In genomic region chr1:89946532-89946931, GRCh38 we compare ENCODE assay signal across 19 cellular contexts. TPM values are rescaled to one million over a fixed set of nuclear protein-coding genes. Genes with fewer than 3 reads are reported as not detected.
DNase-seq lines count a peak whose midpoint lies in the region; ATAC-seq, FAIRE-seq and TF ChIP-seq lines count a peak whose summit lies in the region.
"Had no signal": no experiment of that assay in that cellular context is flagged by ENCODE, and none has a peak within 500 bp of the region (broad histone marks: within the 10 kb centered on the region; RNA-seq: fewer than 3 reads in every experiment).

No MANE protein-coding gene starts in this region.

- H3K9ac ChIP-seq in HepG2 (ENCODE audit: insufficient read depth, low read depth, low read length) (no peak overlapping the region), Karpas-422 (ENCODE audit: low read length) (peak overlapping the region; percentile 60), K562 (ENCODE audit: insufficient read depth in 1 of 2, low read depth in 2 of 2, low read length in 2 of 2) (no peak overlapping the region), smooth muscle cell (ENCODE audit: low read depth) (no peak overlapping the region)

- peaks cover 8% of the 10 kb centered on the region for H3F3A ChIP-seq in smooth muscle cell (ENCODE audit: low read depth)

- no peak for TF ChIP-seq EP300 in HepG2 (IDR thresholded peaks at IDR 0.05; ENCODE audit: low read depth in 2 of 2, low read length in 2 of 2)
- TF ChIP-seq EP300 in HepG2 (CRISPR knock-in tag; IDR thresholded peaks at IDR 0.05; ENCODE audit: borderline replicate concordance), result no peak
- TF ChIP-seq EP300 in K562 (IDR thresholded peaks at IDR 0.05; ENCODE audit: low read length), result no peak

- H3K36me3 ChIP-seq in HepG2 (replicated peaks in 1 of 2; ENCODE audit: control insufficient read depth in 1 of 2, insufficient read depth in 2 of 2, low read length in 2 of 2) (no peaks in the 10 kb centered on the region), right lobe of liver (no peaks in the 10 kb centered on the region), Karpas-422 (ENCODE audit: insufficient read depth, low read length) (no peaks in the 10 kb centered on the region), K562 (ENCODE audit: control insufficient read depth, insufficient read depth, low read length) (no peaks in the 10 kb centered on the region), smooth muscle cell (ENCODE audit: low read depth) (no peaks in the 10 kb centered on the region), A673 (ENCODE audit: insufficient read depth, low read length, poor library complexity, severe bottlenecking) (no peaks in the 10 kb centered on the region), left lung (no peaks in the 10 kb centered on the region), body of pancreas (replicated peaks in 1 of 2; ENCODE audit: insufficient read depth in 1 of 2, low read depth in 2 of 2) (no peaks in the 10 kb centered on the region)
- H3K36me3 ChIP-seq: MG63, Peyer's patch had no signal

- BruUV-seq in HepG2 (replicated peaks; lab: Mats Ljungman, UMichigan), result no TSS peak
- no TSS peak for BruUV-seq in K562 (replicated peaks; lab: Mats Ljungman, UMichigan)
- BruUV-seq in A673 (replicated peaks; lab: Mats Ljungman, UMichigan), result no TSS peak

- H3K9me1 ChIP-seq in K562 (ENCODE audit: control insufficient read depth, insufficient read depth, low read length), result no peaks in the 10 kb centered on the region

- TF ChIP-seq POLR2A in HepG2 (IDR thresholded peaks at IDR 0.05; ENCODE audit: insufficient read depth in 1 of 2, low read depth in 2 of 2, low read length in 2 of 2) (no peak), right lobe of liver (IDR thresholded peaks at IDR 0.05) (no peak), K562 (conservative IDR thresholded peaks at IDR 0.05) (no peak), body of pancreas (IDR thresholded peaks at IDR 0.05) (no peak)

- no peak overlapping the region for H3K4me2 ChIP-seq in HepG2 (ENCODE audit: low read depth, low read length)
- peak overlapping the region; percentile 89 for H3K4me2 ChIP-seq in Karpas-422 (ENCODE audit: low read depth, low read length, poor library complexity, severe bottlenecking)
- no peak overlapping the region for H3K4me2 ChIP-seq in K562 (ENCODE audit: insufficient read depth, low read length)
- H3K4me2 ChIP-seq in smooth muscle cell, result no peak overlapping the region

- H3K4me1 ChIP-seq in HepG2 (ENCODE audit: insufficient read depth, low read length), result peaks cover 84% of the 10 kb centered on the region
- peaks cover 0 to 34% (median 17%) of the 10 kb centered on the region in 4 donors for H3K4me1 ChIP-seq in right lobe of liver
- peaks cover 71% of the 10 kb centered on the region for H3K4me1 ChIP-seq in Karpas-422 (ENCODE audit: low read length)
- peaks cover 0 to 34% of the 10 kb centered on the region in 2 experiments; a peak in 3 of 5 replicates for H3K4me1 ChIP-seq in K562 (replicated peaks in 1 of 2; ENCODE audit: control insufficient read depth in 2 of 2, insufficient read depth in 2 of 2, low read length in 2 of 2)
- H3K4me1 ChIP-seq in smooth muscle cell (ENCODE audit: low read depth), result peaks cover 19% of the 10 kb centered on the region
- peaks cover 12% of the 10 kb centered on the region for H3K4me1 ChIP-seq in A673 (ENCODE audit: insufficient read depth, low read length, poor library complexity, severe bottlenecking)
- peaks cover 0 to 9% of the 10 kb centered on the region in 2 donors for H3K4me1 ChIP-seq in left lung
- H3K4me1 ChIP-seq in body of pancreas, result peaks cover 12% of the 10 kb centered on the region
- H3K4me1 ChIP-seq: Peyer's patch had no signal

- intact Hi-C loops in HepG2 (cut with micrococcal nuclease; ENCODE audit: unreplicated experiment), result no loop called here
- intact Hi-C loops in right lobe of liver (cut with DNase I), result no loop called here
- intact Hi-C loops in K562 (cut with micrococcal nuclease), result no loop called here
- intact Hi-C loops in A673 (cut with micrococcal nuclease; ENCODE audit: unreplicated experiment), result no loop called here
- intact Hi-C loops in left lung (cut with DNase I), result no loop called here
- intact Hi-C loops in body of pancreas (cut with DNase I), result no loop called here

- in situ Hi-C loops in HepG2 (cut with HindIII; ENCODE audit: extremely low pct_ligation_motif_present, low pct_unique_long_range_greater_than_20kb), result no loop called here
- in situ Hi-C loops in K562 (cut with MboI), result no loop called here

- H3K4me3 ChIP-seq in HepG2 (replicated peaks in 1 of 3; ENCODE audit: insufficient read depth in 1 of 3, low read depth in 2 of 3, low read length in 3 of 3) (no peak overlapping the region), right lobe of liver (no peak overlapping the region), Karpas-422 (ENCODE audit: low read length) (peak overlapping the region; percentile 55; the same call in 1 of the 2 replicates), K562 (no peak overlapping the region), smooth muscle cell (no peak overlapping the region), A673 (ENCODE audit: low read depth, low read length, poor library complexity, severe bottlenecking) (no peak overlapping the region), left lung (no peak overlapping the region), body of pancreas (no peak overlapping the region)
- H3K4me3 ChIP-seq: MG63, Peyer's patch had no signal

- TF ChIP-seq RAD21 in HepG2 (CRISPR knock-in tag; IDR thresholded peaks at IDR 0.05) (no peak), K562 (CRISPR knock-in tag; conservative IDR thresholded peaks at IDR 0.05 in 1 of 2, IDR thresholded peaks at IDR 0.05 in 1 of 2) (no peak)

- POLR2A ChIA-PET in HepG2 (lab: Yijun Ruan, JAX) (no interaction called here), K562 (lab: Yijun Ruan, JAX) (interaction anchor here (1.1 kb wide), 1 partner anchor 124 kb away, joined by 4 read pairs; no protein-coding TSS in a partner anchor), A673 (lab: Charles Lee; ENCODE audit: low non-redundant PET) (interaction anchor here (0.6 kb wide), 1 partner anchor 41 kb away, joined by 3 read pairs; no protein-coding TSS in a partner anchor)

- FAIRE-seq in HepG2 (lab: Jason Lieb, UNC) (no peak), K562 (lab: Jason Lieb, UNC) (no peak)
- FAIRE-seq: A204.1 had no signal

- WGBS in HepG2 (ENCODE audit: low lambda C conversion rate), result 53% methylated on average over 1 of the region's 1 CpG
- WGBS in right lobe of liver (ENCODE audit: insufficient coverage, low coverage, low lambda C conversion rate, missing lambda C conversion rate), result 0% methylated on average over 1 of the region's 1 CpG
- WGBS in K562 (ENCODE audit: insufficient coverage, low coverage, missing lambda C conversion rate), result 5% methylated on average over 1 of the region's 1 CpG
- WGBS in smooth muscle cell (ENCODE audit: low lambda C conversion rate), result 42% methylated on average over 1 of the region's 1 CpG
- WGBS in body of pancreas, 2 donors, result 15 to 32% methylated on average over 1 of the region's 1 CpG

- H3K9me2 ChIP-seq in Karpas-422 (replicated peaks; ENCODE audit: insufficient read depth, low read length), result no peaks in the 10 kb centered on the region

- H3K27ac ChIP-seq in HepG2 (ENCODE audit: extremely low read length, insufficient read depth, low read length) (no peak overlapping the region), right lobe of liver (no peak overlapping the region), Karpas-422 (ENCODE audit: low read length) (peak overlapping the region; percentile 97), K562 (ENCODE audit: extremely low read depth, low read depth, low read length) (peak overlapping the region; percentile 1; the same call in 1 of the 3 replicates), smooth muscle cell (ENCODE audit: low read depth) (peak overlapping the region; percentile 60), A673 (ENCODE audit: low read depth, low read length, poor library complexity, severe bottlenecking) (no peak overlapping the region), left lung (no peak overlapping the region), body of pancreas (no peak overlapping the region)
- H3K27ac ChIP-seq: Peyer's patch had no signal

- ATAC-seq in HepG2, result no peak
- ATAC-seq in right lobe of liver, result no peak
- peak; percentile 12; the same call in 1 of the 3 replicates for ATAC-seq in K562
- no peak for ATAC-seq in left lung
- no peak for ATAC-seq in body of pancreas

- H2AFZ ChIP-seq in HepG2 (ENCODE audit: low read length), result no peak overlapping the region
- peak overlapping the region; percentile 59; the same call in 1 of the 2 replicates for H2AFZ ChIP-seq in Karpas-422 (ENCODE audit: low read length)
- H2AFZ ChIP-seq in K562 (ENCODE audit: low read depth, low read length), result peak overlapping the region; percentile 58
- H2AFZ ChIP-seq in smooth muscle cell (ENCODE audit: low read depth), result no peak overlapping the region

- H3K79me2 ChIP-seq in HepG2 (ENCODE audit: insufficient read depth, low read length) (no peaks in the 10 kb centered on the region), Karpas-422 (ENCODE audit: low read length) (no peaks in the 10 kb centered on the region), K562 (ENCODE audit: control insufficient read depth, insufficient read depth, low read length) (no peaks in the 10 kb centered on the region), smooth muscle cell (ENCODE audit: low read depth) (no peaks in the 10 kb centered on the region)

- no peak for DNase-seq in HepG2 (ENCODE audit: low spot score)
- no peak for DNase-seq in right lobe of liver
- peak; percentile 54 for DNase-seq in Karpas-422
- DNase-seq in K562 (ENCODE audit: extremely low read depth in 1 of 4, low spot score in 3 of 4), result no peak
- no peak for DNase-seq in smooth muscle cell (lab: John Stamatoyannopoulos, UW; ENCODE audit: unreplicated experiment)
- DNase-seq in A673 (ENCODE audit: low spot score), result no peak
- no peak for DNase-seq in left lung
- no peak for DNase-seq in body of pancreas
- DNase-seq: C1 segment of cervical spinal cord, DND-41, GDM1, H9, KG1, NCI-H187 treated with DMSO at 0.1 percent for 48 hours, NCI-H524, Peyer's patch, SHP77 treated with DMSO at 0.1 percent for 48 hours had no signal

- no peaks in the 10 kb centered on the region for H3K9me3 ChIP-seq in HepG2 (ENCODE audit: low read length)
- H3K9me3 ChIP-seq in right lobe of liver, result no peaks in the 10 kb centered on the region
- no peaks in the 10 kb centered on the region for H3K9me3 ChIP-seq in Karpas-422 (ENCODE audit: low read length)
- H3K9me3 ChIP-seq in K562 (replicated peaks; ENCODE audit: control insufficient read depth, insufficient read depth, low read depth, low read length), result no peaks in the 10 kb centered on the region
- no peaks in the 10 kb centered on the region for H3K9me3 ChIP-seq in smooth muscle cell (replicated peaks; ENCODE audit: low read depth)
- no peaks in the 10 kb centered on the region for H3K9me3 ChIP-seq in A673 (ENCODE audit: low read depth, low read length, poor library complexity, severe bottlenecking)
- no peaks in the 10 kb centered on the region for H3K9me3 ChIP-seq in left lung
- H3K9me3 ChIP-seq in body of pancreas, result no peaks in the 10 kb centered on the region
- H3K9me3 ChIP-seq: MG63, Peyer's patch had no signal

- CTCF ChIA-PET in HepG2 (lab: Yijun Ruan, JAX; ENCODE audit: low intra/inter-chr PET ratio, low total read pairs), result no interaction called here
- CTCF ChIA-PET in K562 (lab: Yijun Ruan, JAX; ENCODE audit: low intra/inter-chr PET ratio), result no interaction called here
- CTCF ChIA-PET in A673 (lab: Charles Lee), result interaction anchor here (1.3 kb wide), 1 partner anchor 142 kb away, joined by 5 read pairs; no protein-coding TSS in a partner anchor

- no peak for TF ChIP-seq CTCF in HepG2 (CRISPR knock-in tag; IDR thresholded peaks at IDR 0.05)
- TF ChIP-seq CTCF in right lobe of liver (IDR thresholded peaks at IDR 0.05), result no peak
- TF ChIP-seq CTCF in K562 (IDR thresholded peaks at IDR 0.05 in 2 of 3, conservative IDR thresholded peaks at IDR 0.05 in 1 of 3; ENCODE audit: insufficient read depth in 2 of 3, low read depth in 1 of 3, low read length in 3 of 3), result no peak
- no peak for TF ChIP-seq CTCF in smooth muscle cell (IDR thresholded peaks at IDR 0.05; ENCODE audit: borderline replicate concordance, insufficient read depth, poor library complexity, severe bottlenecking)
- TF ChIP-seq CTCF in A673 (conservative IDR thresholded peaks at IDR 0.05; ENCODE audit: low read depth, low read length), result no peak
- TF ChIP-seq CTCF in left lung (IDR thresholded peaks at IDR 0.05), result no peak
- TF ChIP-seq CTCF in body of pancreas (IDR thresholded peaks at IDR 0.05), result no peak

- H3K27me3 ChIP-seq in HepG2 (ENCODE audit: control insufficient read depth in 1 of 2, insufficient read depth in 2 of 2, low read length in 2 of 2) (no peaks in the 10 kb centered on the region), right lobe of liver (no peaks in the 10 kb centered on the region), Karpas-422 (ENCODE audit: low read length) (no peaks in the 10 kb centered on the region), K562 (ENCODE audit: control insufficient read depth in 2 of 2, insufficient read depth in 2 of 2, low read length in 2 of 2) (no peaks in the 10 kb centered on the region), smooth muscle cell (ENCODE audit: low read depth) (no peaks in the 10 kb centered on the region), A673 (replicated peaks; ENCODE audit: insufficient read depth, low read depth, low read length, poor library complexity) (no peaks in the 10 kb centered on the region), left lung (no peaks in the 10 kb centered on the region), body of pancreas (no peaks in the 10 kb centered on the region)
- H3K27me3 ChIP-seq: MG63, Peyer's patch had no signal

- H4K20me1 ChIP-seq in HepG2 (ENCODE audit: insufficient read depth, low read length), result no peaks in the 10 kb centered on the region
- H4K20me1 ChIP-seq in Karpas-422 (ENCODE audit: insufficient read depth, low read depth, low read length), result no peaks in the 10 kb centered on the region
- no peaks in the 10 kb centered on the region for H4K20me1 ChIP-seq in K562 (replicated peaks; ENCODE audit: control insufficient read depth, insufficient read depth, low read length)
- no peaks in the 10 kb centered on the region for H4K20me1 ChIP-seq in smooth muscle cell (ENCODE audit: low read depth)

RNA-seq across cellular contexts. Expression of gene ZNF326, which starts 48.4 kb away (rescaled TPM):
- total RNA-seq in HepG2 (2016; rRNA removed; fragmentation: Illumina TruSeq; extraction: Trizol) (16.4 and 20.9 TPM in 2 replicates), right lobe of liver (10 to 100 TPM in 5 of 6 experiments, 1 to 10 TPM in 1; 9.5 to 13.8 (median 10.5) TPM), K562 (2014; rRNA removed) (7.2 and 9.2 TPM in 2 replicates), K562 (2014; rRNA removed; fragmentation: Illumina TruSeq; extraction: Trizol) (20.1 and 24.4 TPM in 2 replicates), K562 (2015; rRNA removed; fragmentation: Illumina TruSeq; extraction: Trizol) (17.1 and 19.4 TPM in 2 replicates), K562 (2021) (17.6 and 23.5 TPM in 2 replicates), smooth muscle cell (11.3 and 12.8 TPM in 2 replicates), A673 (2021) (54.4 and 60.1 TPM in 2 replicates), left lung (10 to 100 TPM; 12.7 to 16.4 TPM), body of pancreas (10 to 100 TPM; 24.1 to 28.7 TPM)
- total RNA-seq in HepG2 (2016; cell fraction: cytosol; rRNA removed; fragmentation: Illumina TruSeq; extraction: Trizol; ENCODE audit: low read depth), result 1.9 and 2.8 TPM in 2 replicates
- total RNA-seq in HepG2 (2016; cell fraction: insoluble cytoplasmic fraction; rRNA removed; fragmentation: Illumina TruSeq; extraction: Trizol), result 15.5 and 17.4 TPM in 2 replicates
- total RNA-seq in HepG2 (2016; cell fraction: membrane; rRNA removed; fragmentation: Illumina TruSeq; extraction: Trizol), result 3.4 and 4.4 TPM in 2 replicates
- 41.1 and 42.9 TPM in 2 replicates for total RNA-seq in HepG2 (2016; cell fraction: nucleus; rRNA removed; fragmentation: Illumina TruSeq; extraction: Trizol)
- polyA plus RNA-seq in HepG2 (2011; rRNA removed) (5.4 and 6.3 TPM in 2 replicates), K562 (2011; rRNA removed) (29.5 and 30.6 TPM in 2 replicates), K562 (2014; fragmentation: Illumina TruSeq; extraction: Trizol) (26.8 and 33.2 TPM in 2 replicates), K562 (2014; fragmentation: Nextera tagmentation; extraction: Ambion mirVana) (1 to 10 TPM; 7.3 to 7.7 TPM), K562 (2014; rRNA removed) (30.4 and 31.6 TPM in 2 replicates), smooth muscle cell (7.7 and 11.9 TPM in 2 replicates)
- 2.3 and 3.2 TPM in 2 replicates for polyA plus RNA-seq in HepG2 (2011; cell fraction: cytosol; rRNA removed)
- 7.5 and 11.7 TPM in 2 replicates for polyA plus RNA-seq in HepG2 (2011; cell fraction: nucleus; rRNA removed)
- polyA plus RNA-seq in HepG2 (2012), result 10.0 and 14.3 TPM in 2 replicates
- 0.93 and 1.4 TPM in 2 replicates for polyA plus RNA-seq in HepG2 (2016; cell fraction: cytosol; fragmentation: Illumina TruSeq; extraction: Trizol; ENCODE audit: low read depth)
- polyA plus RNA-seq in HepG2 (2016; cell fraction: insoluble cytoplasmic fraction; fragmentation: Illumina TruSeq; extraction: Trizol; ENCODE audit: low read depth), result 45.1 and 46.0 TPM in 2 replicates
- polyA plus RNA-seq in HepG2 (2016; cell fraction: membrane; fragmentation: Illumina TruSeq; extraction: Trizol; ENCODE audit: low read depth), result 2.0 and 2.8 TPM in 2 replicates
- 47.9 and 52.0 TPM in 2 replicates for polyA plus RNA-seq in HepG2 (2016; cell fraction: nucleus; fragmentation: Illumina TruSeq; extraction: Trizol; ENCODE audit: insufficient read depth, low read depth)
- polyA minus RNA-seq in HepG2 (2011; rRNA and poly(A)+ RNA removed; ENCODE audit: low replicate concordance), result 6.1 and 10.5 TPM in 2 replicates
- 2.5 and 3.4 TPM in 2 replicates for polyA minus RNA-seq in HepG2 (2011; cell fraction: cytosol; rRNA and poly(A)+ RNA removed)
- 96.4 and 101 TPM in 2 replicates for polyA minus RNA-seq in HepG2 (2011; cell fraction: nucleus; rRNA and poly(A)+ RNA removed)
- 10.0 and 14.7 TPM in 2 replicates for total RNA-seq in Karpas-422 (2014; rRNA removed; shearing (Covaris generic); ENCODE audit: low replicate concordance)
- total RNA-seq in K562 (2011; cell fraction: chromatin; rRNA removed; ENCODE audit: low replicate concordance), result 16.4 and 77.7 TPM in 2 replicates
- total RNA-seq in K562 (2011; cell fraction: nucleolus; rRNA removed), result 11.0 and 16.2 TPM in 2 replicates
- 31.3 and 61.9 TPM in 2 replicates for total RNA-seq in K562 (2011; cell fraction: nucleoplasm; rRNA removed)
- 10.0 and 21.1 TPM in 2 replicates for polyA plus RNA-seq in K562 (2011; cell fraction: cytosol; rRNA removed)
- 27.1 and 38.8 TPM in 2 replicates for polyA plus RNA-seq in K562 (2011; cell fraction: nucleus; rRNA removed)
- 13.6 and 33.7 TPM in 2 replicates for polyA plus RNA-seq in K562 (2012)
- 44.2 and 52.3 TPM in 2 replicates for polyA minus RNA-seq in K562 (2011; rRNA and poly(A)+ RNA removed)
- 11.2 and 14.7 TPM in 2 replicates for polyA minus RNA-seq in K562 (2011; cell fraction: cytosol; rRNA and poly(A)+ RNA removed)
- 63.7 and 116 TPM in 2 replicates for polyA minus RNA-seq in K562 (2011; cell fraction: nucleus; rRNA and poly(A)+ RNA removed)

Comparison
In these comparisons a context has a peak if more than half of its experiments do, and no peak if none do; other contexts are left out.
1. H2AFZ ChIP-seq: peak in Karpas-422 (single experiment) and K562 (single experiment); none in HepG2 (single experiment) and smooth muscle cell (single experiment).
2. H3K27ac ChIP-seq: peak in Karpas-422 (single experiment), K562 (single experiment) and smooth muscle cell (single experiment); none in HepG2 (single experiment), right lobe of liver (0 of 3), A673 (single experiment), left lung (0 of 2) and body of pancreas (0 of 4).
3. Of the 241 proteins assayed by ChIP-seq in both HepG2 and K562: peak only in HepG2: none; only in K562: CHD4, KDM1A, MAFF and NFE2; in both: none; in neither: 236; mixed calls (peak in some experiments, not most) for 1.